14 cellular contexts compared by ENCODE assay signal in genomic region chr7:12623223-12623622, GRCh38. TPM values are rescaled to one million over a fixed set of nuclear protein-coding genes. Genes with fewer than 3 reads are reported as not detected.
DNase-seq lines count a peak whose midpoint lies in the region; ATAC-seq and TF ChIP-seq lines count a peak whose summit lies in the region.
"Had no signal": no experiment of that assay in that cellular context is flagged by ENCODE, and none has a peak within 500 bp of the region (broad histone marks: within the 10 kb centered on the region; RNA-seq: fewer than 3 reads in every experiment).

No MANE protein-coding gene starts in this region.

- POLR2A ChIA-PET in HEK293 (lab: Yijun Ruan, JAX) = no interaction called here
- POLR2A ChIA-PET in MCF 10A (lab: Yijun Ruan, JAX) = interaction anchor here (0.5 to 0.7 kb wide), 2 partner anchors 30 to 69 kb away, joined by 3 read pairs; no protein-coding TSS in a partner anchor
- POLR2A ChIA-PET in PC-9 (lab: Charles Lee; ENCODE audit: unreplicated experiment) = no interaction called here

- no peak overlapping the region for H3K4me2 ChIP-seq in PC-9

- H3K9me3 Mint-ChIP-seq in MCF 10A (ENCODE audit: unreplicated experiment) = no peaks in the 10 kb centered on the region
- H3K9me3 Mint-ChIP-seq: CD4-positive, alpha-beta T cell; T-helper 1 cell treated with Interleukin-12 subunit alpha and Interleukin-12 subunit beta and Interleukin-4 antibody, amounts not matched to agents 30 μg/mL and 1 μg/mL, for 36 hours had no signal

- H3K4me1 ChIP-seq in HEK293 (ENCODE audit: control insufficient read depth, insufficient read depth, low read length) (no peaks in the 10 kb centered on the region), PC-9 (replicated peaks; ENCODE audit: insufficient read depth) (no peaks in the 10 kb centered on the region)

- H3K27me3 Mint-ChIP-seq in MCF 10A (ENCODE audit: insufficient read depth, unreplicated experiment) = peaks cover 20% of the 10 kb centered on the region

- no peak overlapping the region for H3K27ac ChIP-seq in HEK293 (ENCODE audit: extremely low read depth, low read depth, low read length)
- H3K27ac ChIP-seq in PC-9 = no peak overlapping the region
- H3K27ac ChIP-seq: GM23248 had no signal

- H4K20me1 ChIP-seq in PC-9 (ENCODE audit: insufficient read depth) = no peaks in the 10 kb centered on the region

- H3K9me3 ChIP-seq in HEK293 (ENCODE audit: control insufficient read depth, insufficient read depth, low read depth, low read length) (no peaks in the 10 kb centered on the region), PC-9 (ENCODE audit: insufficient read depth, low read depth) (no peaks in the 10 kb centered on the region)
- H3K9me3 ChIP-seq: Caco-2 had no signal

- H3K36me3 ChIP-seq in HEK293 (ENCODE audit: control insufficient read depth in 2 of 2, insufficient read depth in 1 of 2, low read length in 2 of 2) = no peaks in the 10 kb centered on the region
- H3K36me3 ChIP-seq in PC-9 (ENCODE audit: low read depth) = no peaks in the 10 kb centered on the region

- DNase-seq in DMS53 treated with DMSO at 0.1 percent for 48 hours (lab: John Stamatoyannopoulos, UW; ENCODE audit: unreplicated experiment) = peak; percentile 31
- DNase-seq in erythroblast (lab: John Stamatoyannopoulos, UW) = peak; percentile 5 to 20
- DNase-seq in sciatic nerve (ENCODE audit: low spot score) = no peak
- no peak for DNase-seq in MCF 10A (ENCODE audit: unreplicated experiment)
- DNase-seq in PC-9 = no peak
- DNase-seq: CD4-positive, alpha-beta T cell; Right ventricle myocardium superior had no signal

- BruUV-seq in MCF 10A (replicated peaks; lab: Mats Ljungman, UMichigan) = no TSS peak
- no TSS peak for BruUV-seq in PC-9 (replicated peaks; lab: Mats Ljungman, UMichigan)

- no peaks in the 10 kb centered on the region for H3K9me2 ChIP-seq in PC-9 (ENCODE audit: insufficient read depth)

- no peak for TF ChIP-seq POLR2A in erythroblast (IDR thresholded peaks at IDR 0.05; ENCODE audit: low read length)

- CTCF ChIA-PET in HEK293 (lab: Yijun Ruan, JAX) = interaction anchor here (0.6 to 5.2 kb wide), 24 partner anchors 9 to 1248 kb away, joined by 3 to 112 read pairs (median 4); partner anchors contain the start of gene SCIN
- CTCF ChIA-PET in MCF 10A (lab: Yijun Ruan, JAX) = interaction anchor here (0.6 to 4.4 kb wide), 28 partner anchors 8 to 1126 kb away, joined by 3 to 119 read pairs (median 4); no protein-coding TSS in a partner anchor
- CTCF ChIA-PET in PC-9 (lab: Charles Lee) = interaction anchor here (0.5 to 2.6 kb wide), 4 partner anchors 91 to 284 kb away, joined by 4 to 18 read pairs (median 6); no protein-coding TSS in a partner anchor

- TF ChIP-seq CTCF in HEK293 (tag by site-specific recombination; IDR thresholded peaks at IDR 0.05) (no peak), MCF 10A (IDR thresholded peaks at IDR 0.05; ENCODE audit: unreplicated experiment) (no peak), PC-9 (conservative IDR thresholded peaks at IDR 0.05) (no peak)

- H3K27ac Mint-ChIP-seq in MCF 10A (ENCODE audit: low read depth, unreplicated experiment) = no peak overlapping the region
- H3K27ac Mint-ChIP-seq: CD4-positive, alpha-beta T cell; T-helper 1 cell treated with Interleukin-12 subunit alpha and Interleukin-12 subunit beta and Interleukin-4 antibody, amounts not matched to agents 30 μg/mL and 1 μg/mL, for 36 hours had no signal

- no peaks in the 10 kb centered on the region for H3K27me3 ChIP-seq in PC-9 (ENCODE audit: insufficient read depth, low read depth)

- H3F3A ChIP-seq in PC-9 (ENCODE audit: insufficient read depth, low read depth) = no peaks in the 10 kb centered on the region

- H3K4me3 Mint-ChIP-seq in MCF 10A (ENCODE audit: unreplicated experiment) = no peak overlapping the region
- H3K4me3 Mint-ChIP-seq: CD4-positive, alpha-beta T cell; T-helper 1 cell treated with Interleukin-12 subunit alpha and Interleukin-12 subunit beta and Interleukin-4 antibody, amounts not matched to agents 30 μg/mL and 1 μg/mL, for 36 hours had no signal

- H3K4me3 ChIP-seq in HEK293 (ENCODE audit: low read depth, low read length) = no peak overlapping the region
- H3K4me3 ChIP-seq in PC-9 = no peak overlapping the region
- H3K4me3 ChIP-seq: GM23248 had no signal

- no peaks in the 10 kb centered on the region for H3K4me1 Mint-ChIP-seq in MCF 10A (ENCODE audit: insufficient read depth, unreplicated experiment)

- no peaks in the 10 kb centered on the region for H3K79me2 ChIP-seq in PC-9 (ENCODE audit: low read depth)

- no peaks in the 10 kb centered on the region for H3K36me3 Mint-ChIP-seq in MCF 10A (ENCODE audit: insufficient read depth, unreplicated experiment)

- intact Hi-C loops in sciatic nerve (cut with DNase I) = no loop called here
- intact Hi-C loops in MCF 10A (cut with micrococcal nuclease) = no loop called here
- intact Hi-C loops in PC-9 (cut with micrococcal nuclease; ENCODE audit: unreplicated experiment) = loop anchor here (5.0 to 10.0 kb wide), 2 partner anchors 558 to 786 kb away; no protein-coding TSS in a partner anchor

- ATAC-seq in sciatic nerve = peak; percentile 30
- ATAC-seq in HG02884 (IDR thresholded peaks at IDR 0.05; ENCODE audit: unreplicated experiment) = no peak

- no peak overlapping the region for H2AFZ ChIP-seq in PC-9

TF ChIP-seq in HEK293, 187 proteins besides CTCF, POLR2A, EP300 and RAD21:
- TF ChIP-seq PRDM6 (tag by site-specific recombination; IDR thresholded peaks at IDR 0.05) = peak; percentile 12; the same call in 1 of the 2 replicates
- no peak for TF ChIP-seq ZNF747 (tag by site-specific recombination; IDR thresholded peaks at IDR 0.05)

RNA-seq across cellular contexts. Expression of gene SCIN, which starts 52.7 kb away (rescaled TPM):
- 9.8 TPM for total RNA-seq in sciatic nerve
- total RNA-seq in MCF 10A (2022) = not detected in 2 replicates
- 0.33 and 0.92 TPM in 2 replicates for total RNA-seq in PC-9 (2021)
- total RNA-seq: G401, RPMI7951 had no signal

Comparison
In these comparisons a context has a peak if more than half of its experiments do, and no peak if none do; other contexts are left out.
1. DNase-seq: peak in DMS53 treated with DMSO at 0.1 percent for 48 hours (single experiment) and erythroblast (2 of 2); none in sciatic nerve (single experiment), MCF 10A (single experiment) and PC-9 (0 of 2).